28 cellular contexts compared by ENCODE assay signal in genomic region chr22:48358886-48359612, GRCh38.
"Had no signal": no experiment of that assay in that cellular context is flagged by ENCODE, and none has a peak within 500 bp of the region (broad histone marks: within the 10 kb centered on the region; RNA-seq: fewer than 3 reads in every experiment).

No MANE protein-coding gene starts in this region.

- H3K9me3 ChIP-seq: adrenal gland, body of pancreas, colonic mucosa, esophagus squamous epithelium, left ventricle myocardium inferior, right atrium auricular region, suprapubic skin, tibial artery had no signal

- H3K4me3 ChIP-seq: adrenal gland, body of pancreas, cardiac muscle cell, colonic mucosa, esophagus squamous epithelium, left ventricle myocardium inferior, right atrium auricular region, suprapubic skin, tibial artery had no signal

- H3K4me1 ChIP-seq: adrenal gland, body of pancreas, colonic mucosa, esophagus squamous epithelium, left ventricle myocardium inferior, parathyroid adenoma, right atrium auricular region, suprapubic skin, tibial artery had no signal

- H3K27me3 ChIP-seq: body of pancreas, cardiac muscle cell, colonic mucosa, right atrium auricular region had no signal

- DNase-seq: activated CD4-positive, alpha-beta memory T cell treated with anti-CD3 and anti-CD28 coated beads, Interleukin-2, amount 10 ng/mL, durations not matched to agents 7 days and 5 days; activated CD4-positive, alpha-beta T cell treated with anti-CD3 and anti-CD28 coated beads for 1 hour; activated CD4-positive, alpha-beta T cell treated with anti-CD3 and anti-CD28 coated beads, Interleukin-2, amount 10 ng/mL, durations not matched to agents 7 days and 5 days; activated effector memory CD4-positive, alpha-beta T cell treated with Interleukin-2 at 50 U/mL for 16 hours; activated naive CD4-positive, alpha-beta T cell treated with anti-CD3 and anti-CD28 coated beads for 36 hours; activated naive CD8-positive, alpha-beta T cell treated with anti-CD3 and anti-CD28 coated beads for 36 hours; activated T-cell treated with anti-CD3 and anti-CD28 coated beads, Interleukin-2, amount 50 U/mL, for 48 hours; adrenal gland; body of pancreas; cerebellar nuclear complex; colonic mucosa; effector CD8-positive, alpha-beta T cell; esophagus squamous epithelium; foreskin melanocyte; left ventricle myocardium inferior; naive thymus-derived CD4-positive, alpha-beta T cell; nucleus accumbens; stimulated activated naive CD4-positive, alpha-beta T cell; T-helper 9 cell had no signal

- H3K36me3 ChIP-seq: adrenal gland, cardiac muscle cell, colonic mucosa, esophagus squamous epithelium, left ventricle myocardium inferior, right atrium auricular region, suprapubic skin, tibial artery had no signal

- ATAC-seq: body of pancreas; naive thymus-derived CD4-positive, alpha-beta T cell had no signal

- FAIRE-seq: endometrium, islet of Langerhans, TTC549 had no signal

- H3K27ac ChIP-seq: adrenal gland, body of pancreas, cardiac muscle cell, colonic mucosa, epithelial cell of prostate, esophagus squamous epithelium, left ventricle myocardium inferior, parathyroid adenoma, right atrium auricular region, suprapubic skin, tibial artery had no signal
